Comparison of ENCODE assay signal across 1 cellular context in genomic region chrX:18872621-18873020, GRCh38.
TF ChIP-seq lines count a peak whose summit lies in the region.

No MANE protein-coding gene starts in this region.

TF ChIP-seq in SK-N-SH, 30 proteins besides CTCF, POLR2A, EP300 and RAD21 (continued from another document):
- TF ChIP-seq IRF3 (IDR thresholded peaks at IDR 0.05; ENCODE audit: low read depth, low read length) (no peak), JUND (IDR thresholded peaks at IDR 0.05) (no peak), RFX5 (IDR thresholded peaks at IDR 0.05; ENCODE audit: low read length) (no peak), POLR2AphosphoS5 (IDR thresholded peaks at IDR 0.05; ENCODE audit: low read depth, low read length) (no peak), TCF12 (IDR thresholded peaks at IDR 0.05) (no peak)
